1 cellular context compared by ENCODE assay signal in genomic region chr22:49971232-49972162, GRCh38.
TF ChIP-seq lines count a peak whose summit lies in the region.

No MANE protein-coding gene starts in this region.

TF ChIP-seq in HepG2, 621 proteins besides CTCF, POLR2A, EP300 and RAD21 (continued from another document and continues in another):
- TF ChIP-seq BCL3 (CRISPR knock-in tag; IDR thresholded peaks at IDR 0.05): no peak
- no peak for TF ChIP-seq ZNF44 (CRISPR knock-in tag; IDR thresholded peaks at IDR 0.05)
- TF ChIP-seq NFYC (CRISPR knock-in tag; IDR thresholded peaks at IDR 0.05): no peak
- no peak for TF ChIP-seq ZNF773 (CRISPR knock-in tag; IDR thresholded peaks at IDR 0.05; ENCODE audit: borderline replicate concordance)
- TF ChIP-seq KDM5B (CRISPR knock-in tag; IDR thresholded peaks at IDR 0.05; ENCODE audit: borderline replicate concordance): peak; percentile 7; the same call in 1 of the 2 replicates
- TF ChIP-seq CSRNP1 (CRISPR knock-in tag; IDR thresholded peaks at IDR 0.05): no peak; the same call in 1 of the 2 replicates
- no peak for TF ChIP-seq SALL2 (CRISPR knock-in tag; IDR thresholded peaks at IDR 0.05)
- no peak for TF ChIP-seq CBFB (CRISPR knock-in tag; IDR thresholded peaks at IDR 0.05)
- TF ChIP-seq NFIC (IDR thresholded peaks at IDR 0.05; ENCODE audit: low read length): no peak
- TF ChIP-seq REXO4 (CRISPR knock-in tag; IDR thresholded peaks at IDR 0.05; ENCODE audit: borderline replicate concordance): no peak
- no peak for TF ChIP-seq TEAD2 (CRISPR knock-in tag; IDR thresholded peaks at IDR 0.05)
- no peak for TF ChIP-seq SAFB2 (CRISPR knock-in tag; IDR thresholded peaks at IDR 0.05; ENCODE audit: borderline replicate concordance, low read depth)
- TF ChIP-seq RBM39 (IDR thresholded peaks at IDR 0.05; ENCODE audit: low read depth, low read length, poor library complexity, severe bottlenecking): peak; percentile 88
- TF ChIP-seq ZNF552 (CRISPR knock-in tag; IDR thresholded peaks at IDR 0.05; ENCODE audit: borderline replicate concordance): no peak
- TF ChIP-seq ZNF800 (CRISPR knock-in tag; IDR thresholded peaks at IDR 0.05): peak; percentile 83; the same call in 1 of the 2 replicates
- no peak for TF ChIP-seq KLF13 (CRISPR knock-in tag; IDR thresholded peaks at IDR 0.05)
- TF ChIP-seq ZNF17 (CRISPR knock-in tag; IDR thresholded peaks at IDR 0.05): no peak
- TF ChIP-seq DR1 (CRISPR knock-in tag; IDR thresholded peaks at IDR 0.05): no peak
- no peak for TF ChIP-seq PPARG (CRISPR knock-in tag; conservative IDR thresholded peaks at IDR 0.05)
- no peak for TF ChIP-seq PCBP1 (IDR thresholded peaks at IDR 0.05; ENCODE audit: borderline replicate concordance, low read depth, low read length)
- TF ChIP-seq TAF1 (CRISPR knock-in tag; IDR thresholded peaks at IDR 0.05): peak; percentile 47; the same call in 1 of the 2 replicates
- TF ChIP-seq SOX6 (IDR thresholded peaks at IDR 0.05): no peak
- no peak for TF ChIP-seq SOX6 (CRISPR knock-in tag; IDR thresholded peaks at IDR 0.05)
- no peak for TF ChIP-seq ARNTL (CRISPR knock-in tag; IDR thresholded peaks at IDR 0.05)
- TF ChIP-seq CEBPG (CRISPR knock-in tag; IDR thresholded peaks at IDR 0.05): no peak
- TF ChIP-seq ZNF83 (CRISPR knock-in tag; IDR thresholded peaks at IDR 0.05; ENCODE audit: borderline replicate concordance): peak; percentile 49; the same call in 1 of the 2 replicates
- TF ChIP-seq TCF12 (IDR thresholded peaks at IDR 0.05): no peak
- TF ChIP-seq TCF12 (CRISPR knock-in tag; IDR thresholded peaks at IDR 0.05): peak; percentile 67; the same call in 1 of the 2 replicates
- 0 out of 2 replicates have a peak, but pooled peaks have one; percentile 77 for TF ChIP-seq ZBTB46 (CRISPR knock-in tag; IDR thresholded peaks at IDR 0.05; ENCODE audit: borderline replicate concordance)
- 0 out of 2 replicates have a peak, but pooled peaks have one; percentile 20 for TF ChIP-seq EED (CRISPR knock-in tag; IDR thresholded peaks at IDR 0.05)
- no peak for TF ChIP-seq ZNF256 (CRISPR knock-in tag; conservative IDR thresholded peaks at IDR 0.05)
- TF ChIP-seq MAF1 (CRISPR knock-in tag; IDR thresholded peaks at IDR 0.05; ENCODE audit: borderline replicate concordance): no peak
- TF ChIP-seq ZNF580 (CRISPR knock-in tag; IDR thresholded peaks at IDR 0.05; ENCODE audit: borderline replicate concordance, low read depth): no peak
- no peak for TF ChIP-seq ATF7 (IDR thresholded peaks at IDR 0.05)
- TF ChIP-seq ATF7 (CRISPR knock-in tag; IDR thresholded peaks at IDR 0.05): no peak
- no peak for TF ChIP-seq HOXA3 (CRISPR knock-in tag; IDR thresholded peaks at IDR 0.05)
- peak; percentile 75; the same call in 1 of the 2 replicates for TF ChIP-seq UBTF (CRISPR knock-in tag; IDR thresholded peaks at IDR 0.05)
- TF ChIP-seq NFRKB (IDR thresholded peaks at IDR 0.05): no peak
- no peak; the same call in 1 of the 2 replicates for TF ChIP-seq SOX13 (IDR thresholded peaks at IDR 0.05)
- TF ChIP-seq SOX13 (CRISPR knock-in tag; conservative IDR thresholded peaks at IDR 0.05 in 1 of 2, IDR thresholded peaks at IDR 0.05 in 1 of 2): no peak
- TF ChIP-seq ZNF451 (CRISPR knock-in tag; IDR thresholded peaks at IDR 0.05): no peak
- TF ChIP-seq KIAA2018 (CRISPR knock-in tag; IDR thresholded peaks at IDR 0.05; ENCODE audit: borderline replicate concordance): no peak
- TF ChIP-seq HNRNPLL (IDR thresholded peaks at IDR 0.05; ENCODE audit: low read depth, low read length, poor library complexity, severe bottlenecking): peak; percentile 81
- TF ChIP-seq SSRP1 (CRISPR knock-in tag; IDR thresholded peaks at IDR 0.05): no peak
- TF ChIP-seq SP140L (CRISPR knock-in tag; IDR thresholded peaks at IDR 0.05; ENCODE audit: borderline replicate concordance): no peak
- no peak for TF ChIP-seq JDP2 (CRISPR knock-in tag; IDR thresholded peaks at IDR 0.05; ENCODE audit: borderline replicate concordance)
- no peak for TF ChIP-seq MAZ (IDR thresholded peaks at IDR 0.05; ENCODE audit: borderline replicate concordance, low read depth, low read length)
- 0 out of 2 replicates have a peak, but pooled peaks have one; percentile 50 for TF ChIP-seq MAZ (CRISPR knock-in tag; IDR thresholded peaks at IDR 0.05; ENCODE audit: low read depth)
- TF ChIP-seq BRF2 (CRISPR knock-in tag; IDR thresholded peaks at IDR 0.05): no peak
- no peak for TF ChIP-seq ZMAT3 (CRISPR knock-in tag; conservative IDR thresholded peaks at IDR 0.05)
